22 cellular contexts compared by ENCODE assay signal in the genomic region with DNA sequence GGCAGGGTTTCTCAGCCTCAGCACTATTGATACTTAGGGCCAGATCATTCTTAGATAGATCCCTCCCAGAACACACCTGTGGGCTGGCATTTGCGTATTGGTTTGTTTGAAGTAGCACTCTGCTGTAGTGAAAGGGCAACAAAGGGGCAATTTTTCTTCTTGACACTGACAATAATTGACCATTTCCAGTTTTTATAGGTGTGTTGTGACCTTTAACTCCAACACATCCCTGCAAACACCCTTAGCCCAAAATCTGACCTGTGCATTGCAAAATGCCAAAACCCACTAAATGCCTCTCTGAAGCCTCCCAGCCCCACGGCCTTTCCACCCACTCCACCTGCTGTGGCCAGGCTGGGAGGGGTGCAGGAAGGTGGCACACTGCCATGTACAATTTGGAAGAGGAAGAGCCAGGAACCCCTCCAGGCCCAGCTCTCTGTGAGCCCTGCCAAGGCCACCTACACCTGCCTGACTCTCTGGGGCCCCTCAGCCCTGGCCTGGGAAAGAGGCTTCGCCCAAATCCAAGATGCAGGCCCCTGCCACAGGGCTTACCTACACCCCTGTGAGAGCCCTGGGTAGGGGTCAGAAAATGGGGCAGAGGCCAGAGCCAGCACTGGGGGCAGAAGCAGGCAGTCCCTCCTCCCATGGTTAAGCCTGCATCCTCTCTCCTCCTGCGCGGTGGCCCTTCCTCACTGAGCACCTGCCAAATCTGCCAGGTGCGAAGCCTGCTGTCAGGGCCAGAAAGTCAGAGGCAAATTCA. TPM values are rescaled to one million over a fixed set of nuclear protein-coding genes. Genes with fewer than 3 reads are reported as not detected.
DNase-seq lines count a peak whose midpoint lies in the region; ATAC-seq, FAIRE-seq and TF ChIP-seq lines count a peak whose summit lies in the region.
"Had no signal": no experiment of that assay in that cellular context is flagged by ENCODE, and none has a peak within 500 bp of the region (broad histone marks: within the 10 kb centered on the region; RNA-seq: fewer than 3 reads in every experiment).

No MANE protein-coding gene starts in this region.

- FAIRE-seq in GM19239 (lab: Jason Lieb, UNC): peak; percentile 21
- FAIRE-seq: GM12892, HepG2 had no signal

- H3K36me3 ChIP-seq in osteoblast (ENCODE audit: insufficient read depth, low read length): no peaks in the 10 kb centered on the region
- H3K36me3 ChIP-seq: spleen, upper lobe of left lung had no signal

- ATAC-seq in left colon: no peak
- no peak for ATAC-seq in HG02973 (IDR thresholded peaks at IDR 0.05; ENCODE audit: unreplicated experiment)
- ATAC-seq: effector memory CD8-positive, alpha-beta T cell; HepG2; right cardiac atrium had no signal

- no peaks in the 10 kb centered on the region for H3K9me3 ChIP-seq in osteoblast (ENCODE audit: low read depth, low read length)
- H3K9me3 ChIP-seq: spleen, upper lobe of left lung had no signal

- DNase-seq in COR-L47 (lab: John Stamatoyannopoulos, UW) (peak; percentile 42), GM19239 (ENCODE audit: insufficient read length, low spot score) (no peak), NCI-H69 (lab: John Stamatoyannopoulos, UW) (peak; percentile 46), osteoblast (ENCODE audit: insufficient read length, low spot score, missing footprints) (peak; percentile 54), NCI-H2171 treated with DMSO at 0.1 percent for 48 hours (lab: John Stamatoyannopoulos, UW) (no peak), left colon (no peak)
- DNase-seq: activated gamma-delta T cell treated with Interleukin-2 at 50 U/mL for 16 hours; activated T-cell treated with anti-CD3 and anti-CD28 coated beads, Interleukin-2, amount 50 U/mL, for 1 hour; effector memory CD8-positive, alpha-beta T cell; immature natural killer cell; Kasumi-1; mammary epithelial cell; NCI-H187; NCI-H526; right cardiac atrium; SHP77 treated with DMSO at 0.1 percent for 48 hours; spleen; stimulated activated CD8-positive, alpha-beta memory T cell treated with anti-CD3 and anti-CD28 coated beads, Interleukin-4, amount 100 ng/mL, for 48 hours; upper lobe of left lung had no signal

- H3K4me2 ChIP-seq in osteoblast (ENCODE audit: insufficient read depth, low read length): no peak overlapping the region

- no peak overlapping the region for H3K4me3 ChIP-seq in osteoblast (ENCODE audit: insufficient read depth, low read length)
- H3K4me3 ChIP-seq: spleen, upper lobe of left lung had no signal

- H3K79me2 ChIP-seq in osteoblast (ENCODE audit: insufficient read depth, low read length): no peaks in the 10 kb centered on the region

- H2AFZ ChIP-seq in osteoblast (ENCODE audit: low read length): no peak overlapping the region

- no peak overlapping the region for H3K27ac ChIP-seq in osteoblast (ENCODE audit: low read depth, low read length)
- H3K27ac ChIP-seq: spleen, upper lobe of left lung had no signal

- TF ChIP-seq CTCF in osteoblast (IDR thresholded peaks at IDR 0.05; ENCODE audit: extremely low read depth, low read depth, low read length): no peak

- intact Hi-C loops in left colon (cut with DNase I, micrococcal nuclease): loop anchor here in 1 of 2 donors (5.0 to 10.0 kb wide), 2 partner anchors 60 to 248 kb away; no protein-coding TSS in a partner anchor

- H4K20me1 ChIP-seq in osteoblast (ENCODE audit: insufficient read depth, low read length): no peaks in the 10 kb centered on the region

- H3K27me3 ChIP-seq in osteoblast (ENCODE audit: insufficient read depth, low read length): no peaks in the 10 kb centered on the region
- H3K27me3 ChIP-seq: upper lobe of left lung had no signal

- peaks cover 28% of the 10 kb centered on the region for H3K4me1 ChIP-seq in osteoblast (ENCODE audit: insufficient read depth, low read length)

RNA-seq across cellular contexts. Expression of gene CYP11A1, which starts 9.6 kb away (rescaled TPM):
- total RNA-seq in osteoblast: 1.4 and 2.1 TPM in 2 replicates
- under 1 TPM in 1 of 2 donors, not detected in 1; 0.31 TPM for total RNA-seq in left colon

RNA-seq across cellular contexts. Expression of gene SEMA7A, which starts 56.8 kb away (rescaled TPM):
- 30.4 and 36.2 TPM in 2 replicates for total RNA-seq in osteoblast
- total RNA-seq in left colon: 1 to 10 TPM in 1 of 2 donors, under 1 TPM in 1; 0.79 to 1.7 TPM

Comparison
In these comparisons a context has a peak if more than half of its experiments do, and no peak if none do; other contexts are left out.
1. DNase-seq: peak in COR-L47 (single experiment), NCI-H69 (single experiment) and osteoblast (single experiment); none in GM19239 (single experiment), NCI-H2171 treated with DMSO at 0.1 percent for 48 hours (single experiment) and left colon (0 of 2).
2. RNA of gene SEMA7A, which starts 56.8 kb away (total RNA-seq): 30.4 to 36.2 TPM in osteoblast; 0.79 to 1.7 TPM in left colon; every median in the first group is over 10 times any median in the second.